Comparison of ENCODE assay signal across 1 cellular context in the genomic region with DNA sequence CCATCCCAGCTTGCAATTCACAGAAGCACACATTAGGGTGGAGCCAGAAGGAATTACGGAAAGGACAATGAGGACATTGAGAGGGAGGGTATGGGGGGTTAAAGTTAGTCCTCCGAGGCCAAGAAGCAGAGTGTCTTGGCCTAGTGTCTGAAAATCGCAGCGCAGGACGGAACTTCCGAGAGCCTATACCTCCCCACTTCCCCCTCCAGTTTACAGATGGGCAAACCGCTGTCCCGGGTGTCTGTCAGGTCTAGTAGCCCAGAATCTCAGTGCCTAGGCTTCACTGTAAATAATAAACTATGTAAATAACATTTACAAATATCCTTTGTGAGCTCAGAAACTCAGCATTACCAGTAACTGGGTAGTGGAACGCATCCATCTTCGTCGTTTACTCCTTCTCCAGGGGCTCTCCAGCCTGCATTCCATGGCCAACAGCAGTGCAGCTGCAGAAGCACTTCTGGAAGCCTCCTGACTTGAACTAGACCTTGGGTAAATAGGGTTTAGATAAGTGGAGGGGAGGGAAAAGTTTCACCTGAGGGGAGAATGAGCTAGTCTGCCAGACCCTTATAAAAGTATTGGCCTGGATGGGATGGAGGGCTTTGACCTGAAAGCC.
TF ChIP-seq lines count a peak whose summit lies in the region.

No MANE protein-coding gene starts in this region.

TF ChIP-seq in K562, 482 proteins besides CTCF, POLR2A, EP300 and RAD21 (continued from another document):
- no peak for TF ChIP-seq RNF219 (CRISPR knock-in tag; IDR thresholded peaks at IDR 0.05)
- no peak for TF ChIP-seq SUPT5H (IDR thresholded peaks at IDR 0.05)
